Comparison of ENCODE assay signal across 19 cellular contexts in genomic region chr1:6093061-6093460, GRCh38.
"Had no signal": no experiment of that assay in that cellular context is flagged by ENCODE, and none has a peak within 500 bp of the region (broad histone marks: within the 10 kb centered on the region; RNA-seq: fewer than 3 reads in every experiment).

No MANE protein-coding gene starts in this region.

- H3K9ac ChIP-seq: SK-N-SH had no signal

- H3K4me3 Mint-ChIP-seq: activated CD4-positive, alpha-beta T cell treated with anti-CD3 and anti-CD28 coated beads, Interleukin-2, amount 10 ng/mL, durations not matched to agents 24 days and 14 days; activated naive CD4-positive, alpha-beta T cell treated with anti-CD3 and anti-CD28 coated beads, Interleukin-2, amount 50 U/mL, for 24 hours; memory B cell; nephron progenitor cell; stimulated activated naive B cell treated with anti-CD40 and anti-IgM and Interleukin-4, amounts not matched to agents 10 μg/mL and 1 μg/mL and 100 μg/mL, for 72 hours had no signal

- H3K36me3 ChIP-seq: ascending aorta, brain microvascular endothelial cell, tibial artery had no signal

- H3K4me1 Mint-ChIP-seq: activated CD4-positive, alpha-beta T cell treated with anti-CD3 and anti-CD28 coated beads, Interleukin-2, amount 10 ng/mL, durations not matched to agents 24 days and 14 days; activated naive CD4-positive, alpha-beta T cell treated with anti-CD3 and anti-CD28 coated beads, Interleukin-2, amount 50 U/mL, for 24 hours; memory B cell had no signal

- H3K27ac Mint-ChIP-seq: activated CD4-positive, alpha-beta T cell treated with anti-CD3 and anti-CD28 coated beads, Interleukin-2, amount 10 ng/mL, durations not matched to agents 24 days and 14 days; activated naive CD4-positive, alpha-beta T cell treated with anti-CD3 and anti-CD28 coated beads, Interleukin-2, amount 50 U/mL, for 24 hours; memory B cell; nephron progenitor cell; stimulated activated naive B cell treated with anti-CD40 and anti-IgM and Interleukin-4, amounts not matched to agents 10 μg/mL and 1 μg/mL and 100 μg/mL, for 72 hours had no signal

- H3K9me3 ChIP-seq: ascending aorta, SK-N-SH, tibial artery had no signal

- DNase-seq: activated CD4-positive, alpha-beta T cell treated with anti-CD3 and anti-CD28 coated beads, Interleukin-2, amount 10 ng/mL, durations not matched to agents 24 days and 14 days; activated gamma-delta T cell treated with Interleukin-2 at 50 U/mL for 16 hours; activated T-cell treated with anti-CD3 and anti-CD28 coated beads, Interleukin-2, amount 50 U/mL, for 1 hour; brain microvascular endothelial cell; foreskin fibroblast; nephron progenitor cell; occipital lobe; SK-N-SH; small intestine; stimulated activated CD4-positive, alpha-beta T cell treated with anti-CD3 and anti-CD28 coated beads, Interleukin-15, amount 100 ng/mL, for 24 hours; stimulated activated naive B cell treated with anti-CD40 and anti-IgM and Interleukin-4, amounts not matched to agents 10 μg/mL and 1 μg/mL and 100 μg/mL, for 72 hours; tibial artery had no signal

- H3K4me2 ChIP-seq: SK-N-SH had no signal

- H3K4me3 ChIP-seq: ascending aorta, coronary artery, tibial artery had no signal

- H3K27me3 Mint-ChIP-seq: activated CD4-positive, alpha-beta T cell treated with anti-CD3 and anti-CD28 coated beads, Interleukin-2, amount 10 ng/mL, durations not matched to agents 24 days and 14 days; activated naive CD4-positive, alpha-beta T cell treated with anti-CD3 and anti-CD28 coated beads, Interleukin-2, amount 50 U/mL, for 24 hours; memory B cell; stimulated activated naive B cell treated with anti-CD40 and anti-IgM and Interleukin-4, amounts not matched to agents 10 μg/mL and 1 μg/mL and 100 μg/mL, for 72 hours had no signal

- H3K4me1 ChIP-seq: ascending aorta, tibial artery had no signal

- H3K27me3 ChIP-seq: ascending aorta had no signal

- H3K27ac ChIP-seq: ascending aorta, brain microvascular endothelial cell, coronary artery, epithelial cell of prostate, tibial artery had no signal

- ATAC-seq: activated CD4-positive, CD25-positive, alpha-beta regulatory T cell treated with anti-CD3 and anti-CD28 coated beads, Interleukin-2, amount 50 U/mL, for 24 hours; sciatic nerve; stimulated activated naive B cell treated with anti-CD40 and anti-IgM and Interleukin-4, amounts not matched to agents 10 μg/mL and 1 μg/mL and 100 μg/mL, for 72 hours had no signal

- H3K9me3 Mint-ChIP-seq: activated CD4-positive, alpha-beta T cell treated with anti-CD3 and anti-CD28 coated beads, Interleukin-2, amount 10 ng/mL, durations not matched to agents 24 days and 14 days; activated naive CD4-positive, alpha-beta T cell treated with anti-CD3 and anti-CD28 coated beads, Interleukin-2, amount 50 U/mL, for 24 hours; memory B cell; nephron progenitor cell; stimulated activated naive B cell treated with anti-CD40 and anti-IgM and Interleukin-4, amounts not matched to agents 10 μg/mL and 1 μg/mL and 100 μg/mL, for 72 hours had no signal
